ENCODE assay signal across 1 cellular context in genomic region chr2:45937990-45938389, GRCh38.
TF ChIP-seq lines count a peak whose summit lies in the region.

No MANE protein-coding gene starts in this region.

TF ChIP-seq in GM23338, 12 proteins besides CTCF, POLR2A, EP300 and RAD21 (continued from another document):
- no peak for TF ChIP-seq ZNF462 (CRISPR knock-in tag; IDR thresholded peaks at IDR 0.05)
- TF ChIP-seq EZH2 (IDR thresholded peaks at IDR 0.05; ENCODE audit: low read depth, unreplicated experiment) = no peak
- TF ChIP-seq STAT1 (IDR thresholded peaks at IDR 0.05; ENCODE audit: unreplicated experiment) = no peak
- TF ChIP-seq REST (IDR thresholded peaks at IDR 0.05; ENCODE audit: unreplicated experiment) = no peak
- TF ChIP-seq ETS1 (IDR thresholded peaks at IDR 0.05) = no peak
- TF ChIP-seq ZNF114 (CRISPR knock-in tag; IDR thresholded peaks at IDR 0.05) = no peak
- no peak for TF ChIP-seq JUNB (IDR thresholded peaks at IDR 0.05; ENCODE audit: unreplicated experiment)
- TF ChIP-seq POLR2AphosphoS5 (IDR thresholded peaks at IDR 0.05; ENCODE audit: low read depth) = no peak
- TF ChIP-seq EZH2phosphoT487 (IDR thresholded peaks at IDR 0.05; ENCODE audit: unreplicated experiment) = no peak
